In genomic region chr13:67238277-67238859, GRCh38 we compare ENCODE assay signal across 8 cellular contexts. TPM values are rescaled to one million over a fixed set of nuclear protein-coding genes. Genes with fewer than 3 reads are reported as not detected.
DNase-seq lines count a peak whose midpoint lies in the region; ATAC-seq and TF ChIP-seq lines count a peak whose summit lies in the region.

No MANE protein-coding gene starts in this region.

- no peak overlapping the region for H3K4me3 ChIP-seq in fibroblast of villous mesenchyme (ENCODE audit: low read depth, low read length)

- DNase-seq in AG20443 (ENCODE audit: low spot score), result peak; percentile 27
- DNase-seq in RWPE1 (ENCODE audit: low spot score), result peak; percentile 5
- DNase-seq in fibroblast of villous mesenchyme (ENCODE audit: low read depth), result peak; percentile 28
- DNase-seq in superior temporal gyrus (ENCODE audit: extremely low spot score), result peak; percentile 90
- DNase-seq in activated CD4-positive, alpha-beta T cell treated with anti-CD3 and anti-CD28 coated beads, Interleukin-2, amount 50 U/mL, for 1 hour, result no peak
- no peak for DNase-seq in left colon

- intact Hi-C loops in left colon (cut with DNase I, micrococcal nuclease), result loop anchor here in 1 of 2 donors (10.0 kb wide), 1 partner anchor 1314 kb away; no protein-coding TSS in a partner anchor

- CTCF ChIA-PET in RWPE1 (lab: Yijun Ruan, JAX), result interaction anchor here (0.6 to 0.7 kb wide), 3 partner anchors 157 to 1768 kb away, joined by 3 to 4 read pairs (median 3); no protein-coding TSS in a partner anchor

- ATAC-seq in GM18868 (IDR thresholded peaks at IDR 0.05; ENCODE audit: unreplicated experiment) (peak; percentile 89), HG03442 (IDR thresholded peaks at IDR 0.05; ENCODE audit: unreplicated experiment) (peak; percentile 73), left colon (no peak)

- POLR2A ChIA-PET in RWPE1 (lab: Yijun Ruan, JAX; ENCODE audit: low non-redundant PET), result no interaction called here

- H3K27ac ChIP-seq in RWPE1, result no peak overlapping the region

- TF ChIP-seq CTCF in RWPE1 (conservative IDR thresholded peaks at IDR 0.05; ENCODE audit: low read depth), result peak; percentile 71
- peak; percentile 59 for TF ChIP-seq CTCF in fibroblast of villous mesenchyme (IDR thresholded peaks at IDR 0.05; ENCODE audit: insufficient read depth, low read depth, low read length)

RNA-seq across cellular contexts. Expression of gene PCDH9, which starts 8.2 kb away (rescaled TPM):
- total RNA-seq in fibroblast of villous mesenchyme (5.8 and 9.9 TPM in 2 replicates), left colon (1 to 10 TPM in 1 of 2 donors, under 1 TPM in 1; 0.61 to 1.4 TPM)

Comparison
In these comparisons a context has a peak if more than half of its experiments do, and no peak if none do; other contexts are left out.
1. DNase-seq: peak in AG20443 (single experiment), RWPE1 (single experiment), fibroblast of villous mesenchyme (single experiment) and superior temporal gyrus (single experiment); none in activated CD4-positive, alpha-beta T cell treated with anti-CD3 and anti-CD28 coated beads, Interleukin-2, amount 50 U/mL, for 1 hour (single experiment) and left colon (0 of 2).